11 cellular contexts compared by ENCODE assay signal in genomic region chr17:18743699-18744446, GRCh38. TPM values are rescaled to one million over a fixed set of nuclear protein-coding genes. Genes with fewer than 3 reads are reported as not detected.
A peak's percentile ranks its signal among the peaks of the same experiment; 100 is the strongest.
DNase-seq lines count a peak whose midpoint lies in the region; ATAC-seq and TF ChIP-seq lines count a peak whose summit lies in the region.
"Not testable (repeated sequence)": the region's sequence is repeated elsewhere in the genome, so short reads cannot be mapped to it uniquely, and the experiment has no call there.
"Had no signal": no experiment of that assay in that cellular context is flagged by ENCODE, and none has a peak within 500 bp of the region (broad histone marks: within the 10 kb centered on the region; RNA-seq: fewer than 3 reads in every experiment).

Gene FBXW10, plus strand, starts transcription at chr17:18744054. Its CDS starts 191 bp downstream, at chr17:18744245.

- H3K27ac Mint-ChIP-seq in brain (peak within 1 kb of the TSS in 4 of 5 experiments; percentile 66 to 90 (median 78)), nephron progenitor cell (peak within 1 kb of the TSS; percentile 13)

- H3K27me3 ChIP-seq in GM23248 (replicated peaks; ENCODE audit: insufficient read depth); hepatocyte; upper lobe of right lung: not testable (repeated sequence)

- not testable (repeated sequence) for H3K4me1 Mint-ChIP-seq in brain
- H3K4me1 Mint-ChIP-seq in nephron progenitor cell = peaks cover 29% of the 10 kb centered on the region

- TF ChIP-seq CTCF in brain (conservative IDR thresholded peaks at IDR 0.05); fibroblast of the aortic adventitia (IDR thresholded peaks at IDR 0.05; ENCODE audit: insufficient read depth, low read length); hepatocyte (IDR thresholded peaks at IDR 0.05; ENCODE audit: poor library complexity); nephron progenitor cell (IDR thresholded peaks at IDR 0.05); upper lobe of right lung (IDR thresholded peaks at IDR 0.05): not testable (repeated sequence)

- H4K20me1 ChIP-seq in GM23248 (ENCODE audit: insufficient read depth); hepatocyte (ENCODE audit: insufficient read depth, poor library complexity, severe bottlenecking): not testable (repeated sequence)

- H2AFZ ChIP-seq in GM23248 = peak within 1 kb of the TSS; percentile 89
- H2AFZ ChIP-seq in hepatocyte = not testable (repeated sequence)

- not testable (repeated sequence) for H3F3A ChIP-seq in GM23248 (ENCODE audit: insufficient read depth)

- intact Hi-C loops in upper lobe of right lung (cut with DNase I) = not testable (repeated sequence)

- H3K9me2 ChIP-seq in GM23248 (ENCODE audit: insufficient read depth); hepatocyte (replicated peaks; ENCODE audit: insufficient read depth): not testable (repeated sequence)

- peak within 1 kb of the TSS; percentile 12 for H3K4me2 ChIP-seq in GM23248 (ENCODE audit: unreplicated experiment)
- not testable (repeated sequence) for H3K4me2 ChIP-seq in hepatocyte

- ATAC-seq in upper lobe of right lung = peak; percentile 61

- 6 to 7% methylated on average over 9 of the region's 10 CpGs for WGBS in GM23248 (ENCODE audit: low coverage in 1 of 2, low lambda C conversion rate in 2 of 2, missing lambda C conversion rate in 2 of 2), 2 experiments
- 31% methylated on average over 9 of the region's 10 CpGs for WGBS in hepatocyte (ENCODE audit: low lambda C conversion rate, missing lambda C conversion rate)

- not testable (repeated sequence) for H3K79me2 ChIP-seq in GM23248 (ENCODE audit: insufficient read depth); hepatocyte

- H3K4me3 Mint-ChIP-seq in brain = peak within 1 kb of the TSS in 4 of 5 experiments; percentile 52 to 66 (median 62)
- H3K4me3 Mint-ChIP-seq in nephron progenitor cell = not testable (repeated sequence)

- not testable (repeated sequence) for H3K9ac ChIP-seq in GM23248

- in situ Hi-C loops in GM23248 (cut with MboI) = not testable (repeated sequence)

- H3K9me3 Mint-ChIP-seq in brain, nephron progenitor cell: not testable (repeated sequence)

- H3K36me3 ChIP-seq in GM23248 (ENCODE audit: low read depth); hepatocyte (replicated peaks; ENCODE audit: insufficient read depth, low read depth); upper lobe of right lung: not testable (repeated sequence)

- not testable (repeated sequence) for H3K4me1 ChIP-seq in GM23248 (ENCODE audit: insufficient read depth); hepatocyte (ENCODE audit: insufficient read depth); upper lobe of right lung

- H3K27ac ChIP-seq in GM23248, upper lobe of right lung: not testable (repeated sequence)
- peak within 1 kb of the TSS; percentile 54 for H3K27ac ChIP-seq in hepatocyte

- not testable (repeated sequence) for H3K9me3 ChIP-seq in GM23248 (ENCODE audit: low read depth); hepatocyte (ENCODE audit: low read depth); upper lobe of right lung

- DNase-seq in GM23248 (peak; percentile 10), SK-N-DZ (ENCODE audit: low spot score) (peak; percentile 13), fibroblast of the aortic adventitia (ENCODE audit: low read depth) (peak; percentile 16), pons (ENCODE audit: low spot score) (peak; percentile 1)
- DNase-seq in hepatocyte (ENCODE audit: low spot score); nephron progenitor cell; upper lobe of right lung: not testable (repeated sequence)

- H3K27me3 Mint-ChIP-seq in brain; nephron progenitor cell (ENCODE audit: low read depth, poor library complexity): not testable (repeated sequence)

- H3K4me3 ChIP-seq in GM23248 = peak within 1 kb of the TSS; percentile 59
- not testable (repeated sequence) for H3K4me3 ChIP-seq in fibroblast of the aortic adventitia (ENCODE audit: low read depth, low read length); hepatocyte; upper lobe of right lung

- H3K36me3 Mint-ChIP-seq in brain; nephron progenitor cell (ENCODE audit: low read depth): not testable (repeated sequence)

RNA-seq across cellular contexts. Expression of gene FBXW10, which starts in this region (rescaled TPM):
- total RNA-seq in GM23248 (2014; rRNA removed; shearing (Covaris generic)) = 0.11 and 0.25 TPM in 2 replicates
- not detected in 2 replicates for polyA plus RNA-seq in GM23248 (2016; fragmentation: Nextera tagmentation; extraction: Ambion mirVana)
- not detected in 2 replicates for polyA plus RNA-seq in SK-N-DZ (2014; cell fraction: cytosol; rRNA removed)
- polyA plus RNA-seq in SK-N-DZ (2014; cell fraction: nucleus; rRNA removed) = 0.12 and 0.70 TPM in 2 replicates
- not detected for polyA plus RNA-seq in brain (ENCODE audit: insufficient read depth, low read depth, low replicate concordance)
- total RNA-seq in fibroblast of the aortic adventitia (ENCODE audit: low replicate concordance) = under 0.01 TPM in 1 of 2 replicates, not detected in the other
- total RNA-seq in hepatocyte = 0.20 TPM in 1 of 2 replicates, not detected in the other
- polyA plus RNA-seq in hepatocyte = not detected in 2 replicates
- total RNA-seq in upper lobe of right lung = not detected
- total RNA-seq: LHCN-M2 had no signal
- polyA plus RNA-seq: CD8-positive, alpha-beta memory T cell; IgD-negative memory B cell had no signal

Comparison
In these comparisons a context has a peak if more than half of its experiments do, and no peak if none do; other contexts are left out.
1. Peak in DNase-seq, H3K4me3 ChIP-seq and H3K4me2 ChIP-seq in GM23248; RNA of the gene not detected or under 1 TPM.
2. Peak in DNase-seq in fibroblast of the aortic adventitia; RNA of the gene not detected or under 1 TPM.
3. Peak in ATAC-seq in upper lobe of right lung; RNA of the gene not detected or under 1 TPM.